ENCODE assay signal across 11 cellular contexts in genomic region chr1:218665216-218665615, GRCh38.
DNase-seq lines count a peak whose midpoint lies in the region; ATAC-seq and TF ChIP-seq lines count a peak whose summit lies in the region.
"Had no signal": no experiment of that assay in that cellular context is flagged by ENCODE, and none has a peak within 500 bp of the region (broad histone marks: within the 10 kb centered on the region; RNA-seq: fewer than 3 reads in every experiment).

No MANE protein-coding gene starts in this region.

- H3K36me3 ChIP-seq in esophagus (ENCODE audit: control insufficient read depth in 2 of 2, insufficient read depth in 2 of 2, low read length in 1 of 2), result no peaks in the 10 kb centered on the region
- no peaks in the 10 kb centered on the region for H3K36me3 ChIP-seq in vagina

- 30 to 31% methylated on average over 4 of the region's 4 CpGs for WGBS in esophagus, 2 donors

- H3K9me3 ChIP-seq in esophagus (ENCODE audit: control insufficient read depth in 2 of 2, insufficient read depth in 1 of 2, low read depth in 1 of 2, low read length in 1 of 2) (no peaks in the 10 kb centered on the region), vagina (no peaks in the 10 kb centered on the region)

- H3K4me3 ChIP-seq in esophagus (ENCODE audit: low read depth in 1 of 2, low read length in 2 of 2), result no peak overlapping the region
- H3K4me3 ChIP-seq in vagina, result no peak overlapping the region

- no peak for TF ChIP-seq POLR2A in vagina (IDR thresholded peaks at IDR 0.05)

- DNase-seq in NCI-H82 (lab: John Stamatoyannopoulos, UW), result peak; percentile 13
- no peak for DNase-seq in NCI-H82 treated with DMSO at 0.1 percent for 48 hours (lab: John Stamatoyannopoulos, UW; ENCODE audit: unreplicated experiment)
- peak; percentile 54 for DNase-seq in middle frontal gyrus (ENCODE audit: extremely low spot score, low spot score)
- DNase-seq in vagina (ENCODE audit: extremely low spot score in 2 of 2), result no peak
- no peak for DNase-seq in OCI-M1 (lab: John Stamatoyannopoulos, UW)
- no peak for DNase-seq in NCI-H187 (lab: John Stamatoyannopoulos, UW)
- DNase-seq: 8988T; activated naive CD8-positive, alpha-beta T cell treated with anti-CD3 and anti-CD28 coated beads, Interleukin-2, amount 10 ng/mL, durations not matched to agents 7 days and 5 days; NCI-H1092 treated with DMSO at 0.1 percent for 48 hours had no signal

- intact Hi-C loops in vagina (cut with DNase I), result loop anchor here (5.0 to 10.0 kb wide), 2 partner anchors 320 to 1497 kb away; partner anchors contain the start of gene TGFB2

- H3K4me1 ChIP-seq in esophagus (ENCODE audit: control insufficient read depth in 2 of 2, insufficient read depth in 2 of 2, low read length in 1 of 2) (no peaks in the 10 kb centered on the region), vagina (peaks cover 16% of the 10 kb centered on the region)

- H3K27me3 ChIP-seq in esophagus (ENCODE audit: control insufficient read depth in 1 of 2, insufficient read depth in 2 of 2, low read length in 2 of 2) (no peaks in the 10 kb centered on the region), vagina (no peaks in the 10 kb centered on the region)

- TF ChIP-seq CTCF in vagina (IDR thresholded peaks at IDR 0.05), result no peak

- no peak for ATAC-seq in GM18519 (IDR thresholded peaks at IDR 0.05; ENCODE audit: low FRiP score, unreplicated experiment)

- peak overlapping the region; percentile 85 to 87 for H3K27ac ChIP-seq in esophagus (ENCODE audit: low read depth in 2 of 2, low read length in 1 of 2)
- peak overlapping the region; percentile 56 for H3K27ac ChIP-seq in vagina

Comparison
In these comparisons a context has a peak if more than half of its experiments do, and no peak if none do; other contexts are left out.
1. DNase-seq: peak in NCI-H82 (single experiment) and middle frontal gyrus (single experiment); none in NCI-H82 treated with DMSO at 0.1 percent for 48 hours (single experiment), vagina (0 of 2), OCI-M1 (single experiment) and NCI-H187 (0 of 2).